In the genomic region with DNA sequence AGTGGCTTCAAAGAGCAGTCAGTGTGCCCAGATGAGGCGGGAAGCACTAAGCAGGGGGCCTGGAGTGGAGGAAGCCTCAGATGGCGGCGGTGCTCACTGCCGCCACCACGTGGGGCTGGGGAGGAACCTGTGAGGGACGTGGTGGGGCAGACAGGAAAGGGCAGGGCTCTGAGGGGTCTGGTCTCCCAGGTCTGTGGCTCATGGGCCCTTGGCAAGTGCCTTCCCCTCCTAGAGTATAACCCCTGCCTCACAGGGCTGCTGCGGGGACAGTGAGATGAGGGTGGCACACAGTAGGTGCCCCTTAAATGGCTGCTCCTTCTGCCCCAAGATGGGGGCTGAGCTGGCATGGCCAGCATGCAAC, we compare ENCODE assay signal across 9 cellular contexts. TPM values are rescaled to one million over a fixed set of nuclear protein-coding genes. Genes with fewer than 3 reads are reported as not detected.
DNase-seq lines count a peak whose midpoint lies in the region; ATAC-seq, FAIRE-seq and TF ChIP-seq lines count a peak whose summit lies in the region.
"Had no signal": no experiment of that assay in that cellular context is flagged by ENCODE, and none has a peak within 500 bp of the region (broad histone marks: within the 10 kb centered on the region; RNA-seq: fewer than 3 reads in every experiment).

No MANE protein-coding gene starts in this region.

- no peak overlapping the region for H3K4me3 Mint-ChIP-seq in natural killer cell treated with Interleukin-12 subunit alpha and Interleukin-12 subunit beta and Interleukin-15 and Interleukin-18, amount 100 ng/mL, for 72 hours
- no peak overlapping the region for H3K4me3 Mint-ChIP-seq in activated T-cell treated with anti-CD3 and anti-CD28 coated beads, Interleukin-2, amount 50 U/mL, for 24 hours
- H3K4me3 Mint-ChIP-seq: central memory CD8-positive, alpha-beta T cell had no signal

- no peak overlapping the region for H3K27ac Mint-ChIP-seq in natural killer cell treated with Interleukin-12 subunit alpha and Interleukin-12 subunit beta and Interleukin-15 and Interleukin-18, amount 100 ng/mL, for 72 hours
- H3K27ac Mint-ChIP-seq in activated T-cell treated with anti-CD3 and anti-CD28 coated beads, Interleukin-2, amount 50 U/mL, for 24 hours: no peak overlapping the region

- CTCF ChIA-PET in OCI-LY7 (lab: Charles Lee; ENCODE audit: unreplicated experiment): interaction anchor here (0.5 kb wide), 1 partner anchor 32 kb away, joined by 3 read pairs; no protein-coding TSS in a partner anchor

- peak; percentile 79 for TF ChIP-seq CTCF in OCI-LY7 (conservative IDR thresholded peaks at IDR 0.05; ENCODE audit: low read length)
- peak; percentile 22 for TF ChIP-seq CTCF in fibroblast of villous mesenchyme (IDR thresholded peaks at IDR 0.05; ENCODE audit: insufficient read depth, low read depth, low read length)

- DNase-seq in AG08395 (ENCODE audit: low spot score) (peak; percentile 37), GM19239 (ENCODE audit: insufficient read length, low spot score) (peak; percentile 80), OCI-LY7 (ENCODE audit: low spot score) (peak; percentile 59), fibroblast of villous mesenchyme (ENCODE audit: low read depth) (peak; percentile 6), Ammon's horn (ENCODE audit: low spot score) (no peak)
- DNase-seq in natural killer cell treated with Interleukin-12 subunit alpha and Interleukin-12 subunit beta and Interleukin-15 and Interleukin-18, amount 100 ng/mL, for 72 hours (ENCODE audit: low spot score): no peak
- no peak for DNase-seq in activated T-cell treated with anti-CD3 and anti-CD28 coated beads, Interleukin-2, amount 50 U/mL, for 24 hours
- DNase-seq in stimulated activated CD4-positive, alpha-beta T cell treated with anti-CD3 and anti-CD28 coated beads, Interleukin-4, amount 100 ng/mL, for 4 hours: no peak

- H3K27ac ChIP-seq in OCI-LY7 (ENCODE audit: low read depth, low read length, poor library complexity, severe bottlenecking): no peak overlapping the region

- H3K79me2 ChIP-seq in OCI-LY7 (ENCODE audit: insufficient read depth, low read depth, low read length): no peaks in the 10 kb centered on the region

- H3K4me1 ChIP-seq in OCI-LY7 (ENCODE audit: insufficient read depth, low read length, poor library complexity, severe bottlenecking): peaks cover 15% of the 10 kb centered on the region

- no peak for FAIRE-seq in GM19239 (lab: Jason Lieb, UNC)

- no peaks in the 10 kb centered on the region for H3K36me3 ChIP-seq in OCI-LY7 (ENCODE audit: insufficient read depth, low read length)

- H3K4me3 ChIP-seq in OCI-LY7 (ENCODE audit: low read depth, low read length, poor library complexity, severe bottlenecking) (no peak overlapping the region), fibroblast of villous mesenchyme (ENCODE audit: low read depth, low read length) (no peak overlapping the region)

- H4K20me1 ChIP-seq in OCI-LY7 (ENCODE audit: insufficient read depth, low read length): no peaks in the 10 kb centered on the region

- POLR2A ChIA-PET in OCI-LY7 (lab: Charles Lee): no interaction called here

- H3K4me1 Mint-ChIP-seq in natural killer cell treated with Interleukin-12 subunit alpha and Interleukin-12 subunit beta and Interleukin-15 and Interleukin-18, amount 100 ng/mL, for 72 hours (ENCODE audit: low read depth in 2 of 2): no peaks in the 10 kb centered on the region
- H3K4me1 Mint-ChIP-seq in activated T-cell treated with anti-CD3 and anti-CD28 coated beads, Interleukin-2, amount 50 U/mL, for 24 hours (ENCODE audit: low read depth): no peaks in the 10 kb centered on the region
- H3K4me1 Mint-ChIP-seq: central memory CD8-positive, alpha-beta T cell had no signal

- no peaks in the 10 kb centered on the region for H3K9me3 ChIP-seq in OCI-LY7 (ENCODE audit: low read length)

- no peak overlapping the region for H3K4me2 ChIP-seq in OCI-LY7 (ENCODE audit: low read length)

- intact Hi-C loops in OCI-LY7 (cut with micrococcal nuclease; ENCODE audit: unreplicated experiment): loop anchor here (1.0 kb wide), 1 partner anchor 61 kb away; no protein-coding TSS in a partner anchor

- no TSS peak for BruUV-seq in OCI-LY7 (replicated peaks; lab: Mats Ljungman, UMichigan)

- no peaks in the 10 kb centered on the region for H3K9me2 ChIP-seq in OCI-LY7 (ENCODE audit: insufficient read depth, low read length)

- H3K27me3 Mint-ChIP-seq in natural killer cell treated with Interleukin-12 subunit alpha and Interleukin-12 subunit beta and Interleukin-15 and Interleukin-18, amount 100 ng/mL, for 72 hours: peaks cover 7% of the 10 kb centered on the region in 2 donors
- peaks cover 30% of the 10 kb centered on the region for H3K27me3 Mint-ChIP-seq in activated T-cell treated with anti-CD3 and anti-CD28 coated beads, Interleukin-2, amount 50 U/mL, for 24 hours

- ATAC-seq in natural killer cell treated with Interleukin-12 subunit alpha and Interleukin-12 subunit beta and Interleukin-15 and Interleukin-18, amount 100 ng/mL, for 72 hours: no peak

- no peaks in the 10 kb centered on the region for H3K36me3 Mint-ChIP-seq in natural killer cell treated with Interleukin-12 subunit alpha and Interleukin-12 subunit beta and Interleukin-15 and Interleukin-18, amount 100 ng/mL, for 72 hours
- no peaks in the 10 kb centered on the region for H3K36me3 Mint-ChIP-seq in activated T-cell treated with anti-CD3 and anti-CD28 coated beads, Interleukin-2, amount 50 U/mL, for 24 hours (ENCODE audit: low read depth)

- H3K9me3 Mint-ChIP-seq in natural killer cell treated with Interleukin-12 subunit alpha and Interleukin-12 subunit beta and Interleukin-15 and Interleukin-18, amount 100 ng/mL, for 72 hours: peaks cover 3% of the 10 kb centered on the region
- H3K9me3 Mint-ChIP-seq in activated T-cell treated with anti-CD3 and anti-CD28 coated beads, Interleukin-2, amount 50 U/mL, for 24 hours: no peaks in the 10 kb centered on the region
- H3K9me3 Mint-ChIP-seq: central memory CD8-positive, alpha-beta T cell had no signal

- H2AFZ ChIP-seq in OCI-LY7 (ENCODE audit: low read length): peak overlapping the region; percentile 33; the same call in 1 of the 2 replicates

RNA-seq across cellular contexts. Expression of gene NR5A1, which starts 26.6 kb away (rescaled TPM):
- total RNA-seq in OCI-LY7 (2014; rRNA removed; shearing (Covaris generic)): not detected in 2 replicates
- total RNA-seq in OCI-LY7 (2022) (not detected in 2 replicates), fibroblast of villous mesenchyme (not detected in 2 replicates)
- not detected for total RNA-seq in natural killer cell treated with Interleukin-12 subunit alpha and Interleukin-12 subunit beta and Interleukin-15 and Interleukin-18, amount 100 ng/mL, for 72 hours

RNA-seq across cellular contexts. Expression of gene ADGRD2, which starts 30.4 kb away (rescaled TPM):
- total RNA-seq in OCI-LY7 (2014; rRNA removed; shearing (Covaris generic)): not detected in 2 replicates
- not detected in 2 replicates for total RNA-seq in OCI-LY7 (2022)
- total RNA-seq in fibroblast of villous mesenchyme: not detected in 2 replicates
- not detected for total RNA-seq in natural killer cell treated with Interleukin-12 subunit alpha and Interleukin-12 subunit beta and Interleukin-15 and Interleukin-18, amount 100 ng/mL, for 72 hours

Comparison
In these comparisons a context has a peak if more than half of its experiments do, and no peak if none do; other contexts are left out.
1. DNase-seq: peak in AG08395 (single experiment), GM19239 (single experiment), OCI-LY7 (single experiment) and fibroblast of villous mesenchyme (single experiment); none in natural killer cell treated with Interleukin-12 subunit alpha and Interleukin-12 subunit beta and Interleukin-15 and Interleukin-18, amount 100 ng/mL, for 72 hours (single experiment), activated T-cell treated with anti-CD3 and anti-CD28 coated beads, Interleukin-2, amount 50 U/mL, for 24 hours (single experiment), Ammon's horn (single experiment) and stimulated activated CD4-positive, alpha-beta T cell treated with anti-CD3 and anti-CD28 coated beads, Interleukin-4, amount 100 ng/mL, for 4 hours (0 of 2).